In the genomic region with DNA sequence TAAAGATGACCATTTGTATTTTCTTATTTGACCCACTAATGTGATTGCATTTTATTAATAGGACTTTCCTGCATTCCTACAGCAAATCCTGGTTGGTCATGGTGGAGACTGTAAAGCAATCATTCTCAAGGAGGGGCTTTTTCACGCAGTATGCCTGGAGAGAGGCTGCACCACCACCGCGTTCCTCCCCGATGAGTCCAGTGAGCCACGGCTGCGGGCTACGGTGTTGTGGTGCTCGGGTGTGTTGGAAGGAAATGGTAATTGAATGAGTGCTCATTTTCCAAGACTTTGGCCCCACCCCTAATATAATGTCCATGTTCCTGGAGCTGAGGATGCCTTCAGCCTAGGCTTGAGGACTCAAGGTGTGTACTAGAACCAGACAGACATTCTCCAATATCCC, we compare ENCODE assay signal across 17 cellular contexts. TPM values are rescaled to one million over a fixed set of nuclear protein-coding genes. Genes with fewer than 3 reads are reported as not detected.
DNase-seq lines count a peak whose midpoint lies in the region; ATAC-seq and TF ChIP-seq lines count a peak whose summit lies in the region.
"Had no signal": no experiment of that assay in that cellular context is flagged by ENCODE, and none has a peak within 500 bp of the region (broad histone marks: within the 10 kb centered on the region; RNA-seq: fewer than 3 reads in every experiment).

No MANE protein-coding gene starts in this region.

- H3K9me3 ChIP-seq in trophoblast cell (ENCODE audit: insufficient read depth, low read depth, low read length), result no peaks in the 10 kb centered on the region
- H3K9me3 ChIP-seq in spleen, result no peaks in the 10 kb centered on the region
- H3K9me3 ChIP-seq: SK-N-SH had no signal

- TF ChIP-seq CTCF in brain microvascular endothelial cell (IDR thresholded peaks at IDR 0.05; ENCODE audit: low read depth, low read length, missing control alignments) (no peak), spleen (IDR thresholded peaks at IDR 0.05 in 8 of 11, conservative IDR thresholded peaks at IDR 0.05 in 3 of 11) (no peak)

- H2BK12ac ChIP-seq in trophoblast cell (ENCODE audit: low read length), result no peak overlapping the region

- H3K4me2 ChIP-seq in trophoblast cell (ENCODE audit: low read length), result no peak overlapping the region
- H3K4me2 ChIP-seq: PC-9, SK-N-SH had no signal

- H3K27ac ChIP-seq in brain microvascular endothelial cell, result no peak overlapping the region
- H3K27ac ChIP-seq in trophoblast cell (ENCODE audit: low read depth, low read length), result no peak overlapping the region
- H3K27ac ChIP-seq in spleen, result no peak overlapping the region
- H3K27ac ChIP-seq: HL-60, PC-9 had no signal

- no peak overlapping the region for H3K14ac ChIP-seq in trophoblast cell (ENCODE audit: low read length)

- H3K79me2 ChIP-seq in trophoblast cell (ENCODE audit: control insufficient read depth, insufficient read depth, low read length, poor library complexity), result no peaks in the 10 kb centered on the region

- H2BK5ac ChIP-seq in trophoblast cell (ENCODE audit: low read depth, low read length, poor library complexity), result no peak overlapping the region

- H3K36me3 ChIP-seq in brain microvascular endothelial cell (replicated peaks) (peaks cover 9% of the 10 kb centered on the region), trophoblast cell (ENCODE audit: control insufficient read depth in 1 of 2, insufficient read depth in 2 of 2, low read length in 2 of 2) (peaks cover 11 to 15% of the 10 kb centered on the region in 2 experiments), spleen (peaks cover 0 to 35% (median 13%) of the 10 kb centered on the region in 6 donors)

- no peak overlapping the region for H2AK5ac ChIP-seq in trophoblast cell (ENCODE audit: low read length)

- H3K9ac ChIP-seq in trophoblast cell (ENCODE audit: low read length), result no peak overlapping the region
- H3K9ac ChIP-seq: SK-N-SH had no signal

- H3K79me1 ChIP-seq in trophoblast cell (ENCODE audit: low read length), result peaks cover 3% of the 10 kb centered on the region

- DNase-seq in ELF-1 (ENCODE audit: low read depth, low spot score) (peak; percentile 14), NCI-H2227 (lab: John Stamatoyannopoulos, UW; ENCODE audit: unreplicated experiment) (peak; percentile 28), brain microvascular endothelial cell (peak; percentile 4), trophoblast cell (peak; percentile 92 to 93), Right ventricle myocardium superior (no peak), spleen (no peak), NCI-H2029 treated with DMSO at 0.1 percent for 48 hours (lab: John Stamatoyannopoulos, UW) (no peak)
- no peak for DNase-seq in activated CD4-positive, alpha-beta T cell treated with anti-CD3 and anti-CD28 coated beads, Interleukin-2, amount 50 U/mL, for 4 hours
- DNase-seq: CD8-positive, alpha-beta memory T cell; DND-41; KBM-7; NCI-H1048; NCI-H146; PC-9; T-helper 1 cell had no signal

- in situ Hi-C loops in brain microvascular endothelial cell (cut with HindIII; ENCODE audit: low pct_ligation_motif_present, low sequenced_read_pairs), result no loop called here

- H3K4ac ChIP-seq in trophoblast cell (ENCODE audit: low read depth, low read length), result no peak overlapping the region

- intact Hi-C loops in Right ventricle myocardium superior (cut with DNase I) (no loop called here), spleen (cut with DNase I; ENCODE audit: low total_unique reads) (loop anchor here (10.0 kb wide), 1 partner anchor 124 kb away; no protein-coding TSS in a partner anchor)

- H3K4me1 ChIP-seq in trophoblast cell (ENCODE audit: control insufficient read depth in 1 of 2, insufficient read depth in 2 of 2, low read length in 2 of 2), result peaks cover 0 to 9% of the 10 kb centered on the region in 2 experiments
- H3K4me1 ChIP-seq in spleen, result peaks cover 0 to 9% (median 7%) of the 10 kb centered on the region in 6 donors

- peak overlapping the region; percentile 82 for H3K23ac ChIP-seq in trophoblast cell (ENCODE audit: low read length)

- no peak overlapping the region for H4K12ac ChIP-seq in trophoblast cell (ENCODE audit: low read depth, low read length)

- H3K4me3 ChIP-seq in brain microvascular endothelial cell (ENCODE audit: low read depth, low read length), result no peak overlapping the region
- no peak overlapping the region for H3K4me3 ChIP-seq in trophoblast cell (ENCODE audit: low read depth, low read length)
- H3K4me3 ChIP-seq in spleen, result no peak overlapping the region
- H3K4me3 ChIP-seq: PC-9 had no signal

- no peak overlapping the region for H4K8ac ChIP-seq in trophoblast cell (ENCODE audit: low read depth, low read length)

- H3K18ac ChIP-seq in trophoblast cell (ENCODE audit: low read length), result no peak overlapping the region

- H2BK120ac ChIP-seq in trophoblast cell (ENCODE audit: insufficient read depth, low read length, poor library complexity), result no peak overlapping the region

- H3K27me3 ChIP-seq in brain microvascular endothelial cell (replicated peaks), result no peaks in the 10 kb centered on the region
- H3K27me3 ChIP-seq in trophoblast cell (ENCODE audit: insufficient read depth, low read length), result no peaks in the 10 kb centered on the region
- H3K27me3 ChIP-seq in spleen (replicated peaks in 1 of 7), result peaks cover 0 to 16% (median 0%) of the 10 kb centered on the region in 7 donors

- no peak overlapping the region for H4K91ac ChIP-seq in trophoblast cell (ENCODE audit: low read depth, low read length)

- no peak for TF ChIP-seq POLR2A in spleen (IDR thresholded peaks at IDR 0.05)

- no peak overlapping the region for H2AFZ ChIP-seq in trophoblast cell (ENCODE audit: insufficient read depth, low read length, poor library complexity)
- H2AFZ ChIP-seq: PC-9 had no signal

- ATAC-seq in Right ventricle myocardium superior (ENCODE audit: poor library complexity), result no peak

- no CpG with 5 or more reads among the region's 8 CpGs for WGBS in trophoblast cell (ENCODE audit: extremely low coverage, insufficient coverage, insufficient read length)
- 75 to 86% (median 85%) methylated on average over 8 of the region's 8 CpGs for WGBS in spleen, 5 donors

RNA-seq across cellular contexts. Expression of gene HEATR6, which starts 39.6 kb away (rescaled TPM):
- polyA plus RNA-seq in trophoblast cell (2013), result 9.4 and 9.7 TPM in 2 replicates
- 10.2 TPM for total RNA-seq in Right ventricle myocardium superior
- 10 to 100 TPM; 20.0 to 26.9 (median 22.0) TPM for total RNA-seq in spleen
- 10 to 100 TPM in 2 of 3 donors, 1 to 10 TPM in 1; 8.2 to 13.4 (median 10.4) TPM for polyA plus RNA-seq in spleen

Comparison
In these comparisons a context has a peak if more than half of its experiments do, and no peak if none do; other contexts are left out.
1. DNase-seq: peak in ELF-1 (single experiment), NCI-H2227 (single experiment), brain microvascular endothelial cell (single experiment) and trophoblast cell (2 of 2); none in activated CD4-positive, alpha-beta T cell treated with anti-CD3 and anti-CD28 coated beads, Interleukin-2, amount 50 U/mL, for 4 hours (0 of 2), Right ventricle myocardium superior (single experiment), spleen (single experiment) and NCI-H2029 treated with DMSO at 0.1 percent for 48 hours (single experiment).